In the genomic region with DNA sequence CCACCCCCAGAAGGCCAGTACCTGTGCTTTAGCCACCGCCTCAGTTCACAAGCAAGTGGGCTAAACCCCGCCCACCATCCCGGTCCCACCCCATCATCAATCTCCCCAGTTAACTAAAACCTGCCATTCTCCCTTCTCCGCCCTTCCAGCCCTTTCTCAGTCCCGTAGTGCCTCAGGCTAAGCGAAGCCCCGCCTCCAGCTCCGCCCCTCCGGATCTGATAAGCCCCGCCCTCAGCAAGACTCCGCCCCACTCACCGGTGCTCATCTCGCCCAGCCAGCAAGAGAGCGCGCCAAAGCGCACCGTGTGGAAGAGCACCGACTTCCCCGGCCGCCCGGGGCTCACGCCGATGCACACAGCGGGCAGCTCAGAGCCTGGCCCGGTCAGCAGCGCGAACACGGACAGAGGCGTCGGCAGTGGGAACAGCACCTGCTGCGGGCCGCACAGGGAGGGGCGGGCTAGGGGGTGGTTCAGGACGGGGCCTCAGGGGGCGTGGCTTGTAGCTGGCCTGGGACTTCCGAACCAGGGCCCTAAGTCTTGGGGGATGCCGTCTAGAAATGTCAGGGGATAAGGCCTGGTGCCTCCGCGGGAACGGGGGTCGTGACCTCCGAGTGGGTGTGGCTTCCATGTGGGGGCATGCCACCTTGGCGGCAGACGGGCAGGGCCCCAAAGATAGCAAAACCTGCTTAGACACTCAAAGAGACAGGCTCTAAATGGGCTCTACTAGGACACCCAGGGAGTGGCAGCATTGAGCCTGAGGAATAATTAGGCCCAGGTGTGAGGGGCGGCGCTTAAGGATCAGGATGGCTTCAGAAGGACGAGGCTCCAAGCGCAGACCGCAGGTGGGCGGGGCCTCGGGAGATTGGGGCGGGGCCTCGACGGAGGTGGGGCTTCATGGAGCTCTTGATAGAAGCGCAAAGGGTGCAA, we compare ENCODE assay signal across 8 cellular contexts. TPM values are rescaled to one million over a fixed set of nuclear protein-coding genes. Genes with fewer than 3 reads are reported as not detected.
DNase-seq lines count a peak whose midpoint lies in the region; ATAC-seq and TF ChIP-seq lines count a peak whose summit lies in the region.

No MANE protein-coding gene starts in this region.

- peaks cover 16% of the 10 kb centered on the region for H3K27me3 Mint-ChIP-seq in nephron progenitor cell (ENCODE audit: low read depth, poor library complexity)

- H3K4me3 Mint-ChIP-seq in nephron progenitor cell: peak overlapping the region; percentile 83

- no peaks in the 10 kb centered on the region for H3K9me2 ChIP-seq in MM.1S (replicated peaks; ENCODE audit: insufficient read depth, low read length)

- TF ChIP-seq CTCF in nephron progenitor cell (IDR thresholded peaks at IDR 0.05): no peak
- TF ChIP-seq CTCF in MM.1S (IDR thresholded peaks at IDR 0.05; ENCODE audit: low read length): no peak

- H3F3A ChIP-seq in MM.1S (ENCODE audit: insufficient read depth, low read length): no peaks in the 10 kb centered on the region

- no peaks in the 10 kb centered on the region for H3K36me3 ChIP-seq in MM.1S (replicated peaks; ENCODE audit: insufficient read depth, low read length)

- no peak overlapping the region for H3K4me2 ChIP-seq in MM.1S (ENCODE audit: low read depth, low read length)

- H2AFZ ChIP-seq in MM.1S (ENCODE audit: low read length): no peak overlapping the region

- H3K4me3 ChIP-seq in MM.1S (ENCODE audit: low read length): no peak overlapping the region

- ATAC-seq in GM18517 (IDR thresholded peaks at IDR 0.05; ENCODE audit: unreplicated experiment): no peak

- H3K27me3 ChIP-seq in MM.1S (replicated peaks; ENCODE audit: insufficient read depth, low read length): no peaks in the 10 kb centered on the region

- H4K20me1 ChIP-seq in MM.1S (ENCODE audit: insufficient read depth, low read length): no peaks in the 10 kb centered on the region

- H3K79me2 ChIP-seq in MM.1S (ENCODE audit: low read length): no peaks in the 10 kb centered on the region

- H3K27ac ChIP-seq in MM.1S (ENCODE audit: low read length): no peak overlapping the region

- H3K36me3 Mint-ChIP-seq in nephron progenitor cell (ENCODE audit: low read depth): no peaks in the 10 kb centered on the region

- H3K4me1 Mint-ChIP-seq in nephron progenitor cell: peaks cover 12% of the 10 kb centered on the region

- no peak overlapping the region for H3K9ac ChIP-seq in MM.1S (ENCODE audit: low read length)

- in situ Hi-C loops in KBM-7 (cut with MboI; ENCODE audit: low pct_unique_long_range_greater_than_20kb, low sequenced_read_pairs): no loop called here

- H3K9me3 ChIP-seq in MM.1S (replicated peaks; ENCODE audit: insufficient read depth, low read length): no peaks in the 10 kb centered on the region

- no peaks in the 10 kb centered on the region for H3K4me1 ChIP-seq in MM.1S (ENCODE audit: low read length)

- DNase-seq in GM03348 (ENCODE audit: low spot score) (peak; percentile 40), NCI-H460 (ENCODE audit: extremely low read depth, low read depth) (peak; percentile 11), cerebellar cortex (ENCODE audit: low spot score) (peak; percentile 62), nephron progenitor cell (peak; percentile 95), MM.1S (no peak), KBM-7 (no peak), NCI-H1092 (lab: John Stamatoyannopoulos, UW) (no peak)

- H3K9me3 Mint-ChIP-seq in nephron progenitor cell: no peaks in the 10 kb centered on the region

- no peak overlapping the region for H3K27ac Mint-ChIP-seq in nephron progenitor cell

RNA-seq across cellular contexts. Expression of a gene that starts 21.4 kb away (rescaled TPM):
- 0.10 TPM in 1 of 2 replicates, not detected in the other for total RNA-seq in NCI-H460 (2014; rRNA removed; shearing (Covaris generic))
- polyA plus RNA-seq in NCI-H460 (2014; cell fraction: nucleus; rRNA removed): 0.16 and 1.2 TPM in 2 replicates

RNA-seq across cellular contexts. Expression of a gene that starts 22.7 kb away (rescaled TPM):
- 194 and 195 TPM in 2 replicates for total RNA-seq in NCI-H460 (2014; rRNA removed; shearing (Covaris generic))
- 162 and 177 TPM in 2 replicates for polyA plus RNA-seq in NCI-H460 (2014; cell fraction: nucleus; rRNA removed)

RNA-seq across cellular contexts. Expression of a gene that starts 51.1 kb away (rescaled TPM):
- total RNA-seq in NCI-H460 (2014; rRNA removed; shearing (Covaris generic)): 145 and 155 TPM in 2 replicates
- 515 and 673 TPM in 2 replicates for polyA plus RNA-seq in NCI-H460 (2014; cell fraction: nucleus; rRNA removed)

Comparison
In these comparisons a context has a peak if more than half of its experiments do, and no peak if none do; other contexts are left out.
1. DNase-seq: peak in GM03348 (single experiment), NCI-H460 (single experiment), cerebellar cortex (single experiment) and nephron progenitor cell (single experiment); none in MM.1S (single experiment), KBM-7 (single experiment) and NCI-H1092 (single experiment).